8 cellular contexts compared by ENCODE assay signal in the genomic region with DNA sequence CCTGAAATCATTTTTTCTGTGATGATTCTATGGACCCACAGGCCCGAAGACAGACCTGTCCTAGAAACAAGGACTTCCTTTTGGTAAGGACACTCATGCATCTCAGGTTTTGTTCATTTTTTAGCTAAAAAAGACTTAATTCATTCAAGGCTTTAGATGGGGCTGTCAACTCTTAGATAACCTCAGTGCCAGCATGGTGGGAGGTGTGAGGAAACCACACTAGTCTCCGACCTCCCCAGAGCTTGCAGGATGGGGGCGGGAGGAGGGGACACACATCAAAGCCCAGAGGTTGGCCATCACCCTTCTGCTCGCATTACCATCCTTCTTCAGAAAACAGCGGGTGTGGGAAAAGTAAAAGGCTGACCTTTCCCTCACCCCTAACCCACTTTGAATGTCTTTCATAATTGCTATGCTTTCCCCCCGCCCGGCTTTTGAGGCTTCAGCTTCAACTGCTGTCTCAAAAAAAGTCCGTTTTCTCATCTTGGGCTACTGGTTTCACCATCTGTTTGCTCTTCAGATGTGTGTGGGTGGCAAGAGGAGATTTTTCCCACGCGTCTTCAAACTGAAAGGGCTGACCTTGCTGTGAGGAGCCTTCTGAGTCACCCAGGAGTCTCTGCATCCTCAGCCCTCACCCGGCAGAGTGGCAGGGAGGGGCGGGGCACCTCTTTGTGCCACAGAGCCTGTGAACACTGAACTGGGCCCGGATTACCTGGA. TPM values are rescaled to one million over a fixed set of nuclear protein-coding genes. Genes with fewer than 3 reads are reported as not detected.
DNase-seq lines count a peak whose midpoint lies in the region; ATAC-seq and TF ChIP-seq lines count a peak whose summit lies in the region.

No MANE protein-coding gene starts in this region.

- no peaks in the 10 kb centered on the region for H3K9me3 Mint-ChIP-seq in activated B cell treated with CpG ODN at 0.5 μM for 24 hours
- no peaks in the 10 kb centered on the region for H3K9me3 Mint-ChIP-seq in Caco-2 (ENCODE audit: unreplicated experiment)

- H3K4me3 ChIP-seq in breast epithelium (no peak overlapping the region), psoas muscle (no peak overlapping the region), Caco-2 (ENCODE audit: low read depth, low read length) (no peak overlapping the region)

- no peaks in the 10 kb centered on the region for H3K9me3 ChIP-seq in breast epithelium
- no peaks in the 10 kb centered on the region for H3K9me3 ChIP-seq in psoas muscle
- H3K9me3 ChIP-seq in Caco-2 = no peaks in the 10 kb centered on the region

- no peak for TF ChIP-seq POLR2A in breast epithelium (IDR thresholded peaks at IDR 0.05)

- ATAC-seq in GM19351 (IDR thresholded peaks at IDR 0.05; ENCODE audit: unreplicated experiment) (peak; percentile 89), HG03342 (IDR thresholded peaks at IDR 0.05; ENCODE audit: unreplicated experiment) (peak; percentile 82), activated B cell treated with CpG ODN at 0.5 μM for 24 hours (ENCODE audit: low read depth) (peak; percentile 89), psoas muscle (peak; percentile 36 to 55 (median 45))

- no peaks in the 10 kb centered on the region for H3K27me3 ChIP-seq in breast epithelium
- H3K27me3 ChIP-seq in psoas muscle (ENCODE audit: insufficient read depth in 3 of 3, low read length in 2 of 3) = no peaks in the 10 kb centered on the region
- H3K27me3 ChIP-seq in Caco-2 (replicated peaks; ENCODE audit: control insufficient read depth, insufficient read depth, low read length) = no peaks in the 10 kb centered on the region

- H3K27me3 Mint-ChIP-seq in activated B cell treated with CpG ODN at 0.5 μM for 24 hours (no peaks in the 10 kb centered on the region), Caco-2 (ENCODE audit: insufficient read depth, unreplicated experiment) (no peaks in the 10 kb centered on the region)

- H3K4me1 ChIP-seq in breast epithelium (no peaks in the 10 kb centered on the region), psoas muscle (no peaks in the 10 kb centered on the region), Caco-2 (no peaks in the 10 kb centered on the region)

- no TSS peak for BruUV-seq in Caco-2 (replicated peaks; lab: Mats Ljungman, UMichigan)

- POLR2A ChIA-PET in activated B cell treated with CpG ODN at 0.5 μM for 24 hours (lab: Charles Lee) = interaction anchor here (0.6 kb wide), 2 partner anchors 63 to 217 kb away, joined by 4 to 6 read pairs; no protein-coding TSS in a partner anchor
- POLR2A ChIA-PET in Caco-2 (lab: Charles Lee) = no interaction called here

- H3K36me3 Mint-ChIP-seq in activated B cell treated with CpG ODN at 0.5 μM for 24 hours (ENCODE audit: low read depth) (peaks cover 26% of the 10 kb centered on the region), Caco-2 (ENCODE audit: insufficient read depth, unreplicated experiment) (no peaks in the 10 kb centered on the region)

- H3K4me1 Mint-ChIP-seq in activated B cell treated with CpG ODN at 0.5 μM for 24 hours (peaks cover 17% of the 10 kb centered on the region), Caco-2 (ENCODE audit: low read depth, unreplicated experiment) (no peaks in the 10 kb centered on the region)

- H3K4me3 Mint-ChIP-seq in activated B cell treated with CpG ODN at 0.5 μM for 24 hours (peak overlapping the region; percentile 48), Caco-2 (ENCODE audit: unreplicated experiment) (no peak overlapping the region)

- 45 to 54% (median 52%) methylated on average over 13 of the region's 13 CpGs for WGBS in psoas muscle, 3 donors

- H3K27ac Mint-ChIP-seq in activated B cell treated with CpG ODN at 0.5 μM for 24 hours = peak overlapping the region; percentile 50
- no peak overlapping the region for H3K27ac Mint-ChIP-seq in Caco-2 (ENCODE audit: unreplicated experiment)

- H3K36me3 ChIP-seq in breast epithelium = no peaks in the 10 kb centered on the region
- peaks cover 0 to 37% of the 10 kb centered on the region in 2 donors for H3K36me3 ChIP-seq in psoas muscle (ENCODE audit: insufficient read depth in 1 of 2, low read depth in 1 of 2)
- no peaks in the 10 kb centered on the region for H3K36me3 ChIP-seq in Caco-2 (ENCODE audit: control insufficient read depth, insufficient read depth, low read length)

- intact Hi-C loops in activated B cell treated with CpG ODN at 0.5 μM for 24 hours (cut with micrococcal nuclease) (no loop called here), breast epithelium (cut with DNase I; ENCODE audit: low total_unique reads) (no loop called here), psoas muscle (cut with DNase I) (no loop called here), Caco-2 (cut with micrococcal nuclease; ENCODE audit: unreplicated experiment) (no loop called here)

- TF ChIP-seq CTCF in activated B cell treated with CpG ODN at 0.5 μM for 24 hours (IDR thresholded peaks at IDR 0.05) (no peak), breast epithelium (IDR thresholded peaks at IDR 0.05) (no peak), psoas muscle (IDR thresholded peaks at IDR 0.05) (no peak), Caco-2 (IDR thresholded peaks at IDR 0.05; ENCODE audit: insufficient read depth in 1 of 2, low read depth in 1 of 2, low read length in 1 of 2, severe bottlenecking in 1 of 2, unreplicated experiment in 1 of 2) (no peak)

- peak; percentile 76 for DNase-seq in AG08396 (ENCODE audit: low spot score)
- DNase-seq in activated B cell treated with CpG ODN at 0.5 μM for 24 hours = no peak
- no peak for DNase-seq in breast epithelium (ENCODE audit: low spot score in 2 of 2)
- no peak for DNase-seq in psoas muscle
- no peak for DNase-seq in dermis blood vessel endothelial cell
- DNase-seq in Caco-2 = no peak

- H3K27ac ChIP-seq in breast epithelium (peak overlapping the region; percentile 17 to 52), psoas muscle (no peak overlapping the region)

- CTCF ChIA-PET in activated B cell treated with CpG ODN at 0.5 μM for 24 hours (lab: Charles Lee) = no interaction called here
- CTCF ChIA-PET in Caco-2 (lab: Charles Lee) = no interaction called here

RNA-seq across cellular contexts. Expression of a gene that starts 27.6 kb away (rescaled TPM):
- total RNA-seq in activated B cell treated with CpG ODN at 0.5 μM for 24 hours (not detected in 2 replicates), breast epithelium (1 to 10 TPM in 2 of 3 donors, under 1 TPM in 1; 0.64 to 4.5 (median 4.3) TPM), psoas muscle (under 1 TPM in 1 of 4 donors, not detected in 3; 0.50 TPM), dermis blood vessel endothelial cell (not detected in 2 replicates), Caco-2 (2022) (not detected in 2 replicates)
- polyA plus RNA-seq in psoas muscle = under 1 TPM in 2 of 3 donors, not detected in 1; 0.05 to 0.10 TPM

RNA-seq across cellular contexts. Expression of a gene that starts 29.3 kb away (rescaled TPM):
- total RNA-seq in activated B cell treated with CpG ODN at 0.5 μM for 24 hours (0.44 and 0.84 TPM in 2 replicates), breast epithelium (not detected), psoas muscle (not detected), dermis blood vessel endothelial cell (not detected in 2 replicates), Caco-2 (2022) (not detected in 2 replicates)
- polyA plus RNA-seq in psoas muscle = under 1 TPM in 1 of 3 donors, not detected in 2; 0.03 TPM
